In the genomic region with DNA sequence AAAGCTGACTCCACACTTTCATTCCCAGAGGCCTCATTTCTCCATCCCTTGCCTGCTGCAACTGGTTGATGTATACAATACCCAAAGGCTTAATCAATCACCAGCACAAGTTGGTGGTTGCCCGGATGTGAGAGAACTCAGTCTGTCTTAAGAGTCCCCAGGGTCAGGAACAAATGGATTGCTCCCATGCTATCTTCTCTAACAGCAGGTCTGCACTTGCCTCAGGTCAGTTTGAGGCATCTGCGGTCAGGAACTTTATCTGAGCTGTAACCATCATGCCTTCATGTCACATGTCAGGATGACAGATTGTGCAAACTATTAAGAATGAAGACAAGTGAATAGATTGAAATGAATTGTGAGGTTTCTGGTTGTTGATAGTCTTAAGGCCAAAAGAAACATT, we compare ENCODE assay signal across 1 cellular context.
TF ChIP-seq lines count a peak whose summit lies in the region.

No MANE protein-coding gene starts in this region.

TF ChIP-seq in K562, 482 proteins besides CTCF, POLR2A, EP300 and RAD21 (continued from another document and continues in another):
- TF ChIP-seq ZNF79 (CRISPR knock-in tag; IDR thresholded peaks at IDR 0.05; ENCODE audit: low read depth) = no peak
- TF ChIP-seq, protein P1, sequence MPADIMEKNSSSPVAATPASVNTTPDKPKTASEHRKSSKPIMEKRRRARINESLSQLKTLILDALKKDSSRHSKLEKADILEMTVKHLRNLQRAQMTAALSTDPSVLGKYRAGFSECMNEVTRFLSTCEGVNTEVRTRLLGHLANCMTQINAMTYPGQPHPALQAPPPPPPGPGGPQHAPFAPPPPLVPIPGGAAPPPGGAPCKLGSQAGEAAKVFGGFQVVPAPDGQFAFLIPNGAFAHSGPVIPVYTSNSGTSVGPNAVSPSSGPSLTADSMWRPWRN (IDR thresholded peaks at IDR 0.05; ENCODE audit: low read depth) = peak; percentile 94
- peak in 1 of 2 experiments; percentile 90; a peak in 2 of 4 replicates for TF ChIP-seq RCOR1 (IDR thresholded peaks at IDR 0.05; ENCODE audit: borderline replicate concordance in 1 of 2, low read depth in 2 of 2, low read length in 2 of 2)
- TF ChIP-seq ZMIZ1 (IDR thresholded peaks at IDR 0.05; ENCODE audit: low read depth in 2 of 2, low read length in 2 of 2) = 0 out of 4 replicates have a peak, but pooled peaks of 1 of the 2 experiments have one; percentile 51
- TF ChIP-seq MYNN (IDR thresholded peaks at IDR 0.05) = peak; percentile 68; the same call in 1 of the 2 replicates
- TF ChIP-seq MYNN (CRISPR knock-in tag; IDR thresholded peaks at IDR 0.05) = no peak
- TF ChIP-seq CBFA2T2 (conservative IDR thresholded peaks at IDR 0.05) = peak; percentile 65
- no peak for TF ChIP-seq SAFB2 (IDR thresholded peaks at IDR 0.05; ENCODE audit: borderline replicate concordance, low read depth, low read length, severe bottlenecking)
- TF ChIP-seq TSHZ1 (CRISPR knock-in tag; IDR thresholded peaks at IDR 0.05) = no peak
- TF ChIP-seq CBFA2T3 (IDR thresholded peaks at IDR 0.05) = peak; percentile 83
- TF ChIP-seq ZBTB17 (CRISPR knock-in tag; IDR thresholded peaks at IDR 0.05) = peak; percentile 33; the same call in 1 of the 2 replicates
- 0 out of 2 replicates have a peak, but pooled peaks have one; percentile 10 for TF ChIP-seq NFIC (IDR thresholded peaks at IDR 0.05)
- TF ChIP-seq HEY1 (CRISPR knock-in tag; IDR thresholded peaks at IDR 0.05; ENCODE audit: borderline replicate concordance) = peak; percentile 80; the same call in 1 of the 2 replicates
- TF ChIP-seq EP400 (IDR thresholded peaks at IDR 0.05) = no peak
- peak; percentile 23; the same call in 1 of the 2 replicates for TF ChIP-seq RNF2 (IDR thresholded peaks at IDR 0.05)
- TF ChIP-seq CTBP1 (IDR thresholded peaks at IDR 0.05; ENCODE audit: borderline replicate concordance) = peak; percentile 46; the same call in 1 of the 2 replicates
- no peak for TF ChIP-seq HNRNPK (IDR thresholded peaks at IDR 0.05; ENCODE audit: low read depth, low read length, poor library complexity, severe bottlenecking)
- peak; percentile 85 for TF ChIP-seq KLF16 (IDR thresholded peaks at IDR 0.05)
- TF ChIP-seq ESRRA (IDR thresholded peaks at IDR 0.05; ENCODE audit: borderline replicate concordance, low read depth) = peak; percentile 82; the same call in 1 of the 2 replicates
- TF ChIP-seq OTX1 (CRISPR knock-in tag; IDR thresholded peaks at IDR 0.05) = no peak
- no peak for TF ChIP-seq RBM39 (optimal IDR thresholded peaks at IDR 0.05; ENCODE audit: low read depth, low read length)
- no peak for TF ChIP-seq PBX2 (CRISPR knock-in tag; IDR thresholded peaks at IDR 0.05; ENCODE audit: low read depth)
- TF ChIP-seq PBX2 (tag; conservative IDR thresholded peaks at IDR 0.05; ENCODE audit: low read depth) = peak; percentile 85
- TF ChIP-seq TEAD4 (IDR thresholded peaks at IDR 0.05; ENCODE audit: low read length) = peak; percentile 94
- no peak for TF ChIP-seq TEAD4 (CRISPR knock-in tag; IDR thresholded peaks at IDR 0.05; ENCODE audit: borderline replicate concordance)
- TF ChIP-seq ZNF586 (CRISPR knock-in tag; conservative IDR thresholded peaks at IDR 0.05) = no peak
- TF ChIP-seq MTA2 (IDR thresholded peaks at IDR 0.05; ENCODE audit: low read depth) = peak; percentile 26; the same call in 1 of the 2 replicates
- TF ChIP-seq POLR2AphosphoS5 (IDR thresholded peaks at IDR 0.05; ENCODE audit: control insufficient read depth, insufficient read depth, low read depth, low read length) = 0 out of 2 replicates have a peak, but pooled peaks have one; percentile 52
- TF ChIP-seq PRDM10 (IDR thresholded peaks at IDR 0.05; ENCODE audit: partially characterized antibody) = peak; percentile 55
- 0 out of 4 replicates have a peak, but pooled peaks of 1 of the 2 experiments have one; percentile 17 for TF ChIP-seq MNT (conservative IDR thresholded peaks at IDR 0.05)
- TF ChIP-seq THRAP3 (IDR thresholded peaks at IDR 0.05; ENCODE audit: borderline replicate concordance) = no peak
- TF ChIP-seq ZBTB1 (CRISPR knock-in tag; IDR thresholded peaks at IDR 0.05; ENCODE audit: borderline replicate concordance, low read depth) = peak; percentile 86; the same call in 1 of the 2 replicates
- no peak for TF ChIP-seq NBN (IDR thresholded peaks at IDR 0.05; ENCODE audit: low read depth)
- TF ChIP-seq ARID1B (IDR thresholded peaks at IDR 0.05) = peak; percentile 73
- TF ChIP-seq NR2C1 (IDR thresholded peaks at IDR 0.05) = no peak
- no peak for TF ChIP-seq NR2C1 (tag; IDR thresholded peaks at IDR 0.05)
- TF ChIP-seq CBFB (CRISPR knock-in tag; IDR thresholded peaks at IDR 0.05) = 0 out of 2 replicates have a peak, but pooled peaks have one; percentile 81
- 0 out of 4 replicates have a peak, but pooled peaks of 1 of the 2 experiments have one; percentile 50 for TF ChIP-seq TEAD1 (CRISPR knock-in tag; IDR thresholded peaks at IDR 0.05)
- no peak for TF ChIP-seq ZNF224 (CRISPR knock-in tag; IDR thresholded peaks at IDR 0.05)
- TF ChIP-seq ATF7 (IDR thresholded peaks at IDR 0.05) = peak; percentile 26; the same call in 1 of the 2 replicates
- no peak for TF ChIP-seq ZNF41 (CRISPR knock-in tag; conservative IDR thresholded peaks at IDR 0.05)
- TF ChIP-seq SMARCA5 (IDR thresholded peaks at IDR 0.05) = no peak
- peak; percentile 93 for TF ChIP-seq MEIS2 (IDR thresholded peaks at IDR 0.05; ENCODE audit: partially characterized antibody)
- peak; percentile 18; the same call in 1 of the 2 replicates for TF ChIP-seq FOXM1 (IDR thresholded peaks at IDR 0.05; ENCODE audit: low read depth)
- TF ChIP-seq FOXM1 (CRISPR knock-in tag; IDR thresholded peaks at IDR 0.05; ENCODE audit: low read depth) = no peak
- peak; percentile 74 to 76 for TF ChIP-seq KDM1A (IDR thresholded peaks at IDR 0.05)
- peak; percentile 79 for TF ChIP-seq BHLHE40 (IDR thresholded peaks at IDR 0.05; ENCODE audit: low read length)
- peak; percentile 82 for TF ChIP-seq ZNF766 (CRISPR knock-in tag; conservative IDR thresholded peaks at IDR 0.05)
- peak; percentile 74 for TF ChIP-seq TCF3 (CRISPR knock-in tag; IDR thresholded peaks at IDR 0.05)
- no peak for TF ChIP-seq ZNF444 (CRISPR knock-in tag; IDR thresholded peaks at IDR 0.05)
- TF ChIP-seq MTA1 (IDR thresholded peaks at IDR 0.05; ENCODE audit: borderline replicate concordance) = no peak
- no peak for TF ChIP-seq ZFP1 (CRISPR knock-in tag; IDR thresholded peaks at IDR 0.05)
